ENCODE assay signal across 1 cellular context in genomic region chr12:120211904-120212283, GRCh38.
TF ChIP-seq lines count a peak whose summit lies in the region.

No MANE protein-coding gene starts in this region.

TF ChIP-seq in IMR-90, 13 proteins besides CTCF, POLR2A, EP300 and RAD21:
- TF ChIP-seq ELK1 (IDR thresholded peaks at IDR 0.05; ENCODE audit: borderline replicate concordance, low read depth, low read length) (no peak), FOS (IDR thresholded peaks at IDR 0.05; ENCODE audit: low read depth, low read length) (no peak), MXI1 (IDR thresholded peaks at IDR 0.05; ENCODE audit: borderline replicate concordance, low read depth, low read length) (no peak), MAZ (IDR thresholded peaks at IDR 0.05; ENCODE audit: borderline replicate concordance, low read depth, low read length) (no peak), SMC3 (IDR thresholded peaks at IDR 0.05; ENCODE audit: low read depth, low read length) (no peak), RFX5 (IDR thresholded peaks at IDR 0.05; ENCODE audit: low read depth, low read length) (no peak), USF2 (IDR thresholded peaks at IDR 0.05; ENCODE audit: low read depth, low read length) (no peak), RCOR1 (IDR thresholded peaks at IDR 0.05; ENCODE audit: insufficient replicate concordance, low read length) (no peak), MAFK (IDR thresholded peaks at IDR 0.05; ENCODE audit: low read depth, low read length) (no peak), NFE2L2 (IDR thresholded peaks at IDR 0.05; ENCODE audit: low read depth, low read length) (no peak), CEBPB (IDR thresholded peaks at IDR 0.05; ENCODE audit: low read depth, low read length) (no peak), CHD1 (IDR thresholded peaks at IDR 0.05; ENCODE audit: low read depth, low read length) (no peak), BHLHE40 (IDR thresholded peaks at IDR 0.05; ENCODE audit: low read depth, low read length) (no peak)
